In genomic region chrX:153830632-153831434, GRCh38 we compare ENCODE assay signal across 11 cellular contexts. TPM values are rescaled to one million over a fixed set of nuclear protein-coding genes. Genes with fewer than 3 reads are reported as not detected.
DNase-seq lines count a peak whose midpoint lies in the region; ATAC-seq and TF ChIP-seq lines count a peak whose summit lies in the region.
"Had no signal": no experiment of that assay in that cellular context is flagged by ENCODE, and none has a peak within 500 bp of the region (broad histone marks: within the 10 kb centered on the region; RNA-seq: fewer than 3 reads in every experiment).

No MANE protein-coding gene starts in this region.

- CTCF ChIA-PET in GM10248 (lab: Yijun Ruan, JAX): no interaction called here

- no peak for ATAC-seq in HG02759 (IDR thresholded peaks at IDR 0.05; ENCODE audit: unreplicated experiment)
- ATAC-seq: mucosa of descending colon had no signal

- H3K9me2 ChIP-seq in neural cell (ENCODE audit: insufficient read depth, low read length): no peaks in the 10 kb centered on the region

- DNase-seq in DMS53 (lab: John Stamatoyannopoulos, UW) (peak; percentile 28), DMS53 treated with DMSO at 0.1 percent for 48 hours (lab: John Stamatoyannopoulos, UW; ENCODE audit: unreplicated experiment) (no peak), GM10248 (ENCODE audit: extremely low spot score) (peak; percentile 14), breast epithelium (ENCODE audit: low spot score in 2 of 2) (no peak), testis (no peak)
- DNase-seq in stimulated activated CD4-positive, alpha-beta T cell treated with anti-CD3 and anti-CD28 coated beads, Interleukin-4, amount 100 ng/mL, for 1 hour: no peak
- DNase-seq: mucosa of descending colon; stimulated activated CD4-positive, alpha-beta T cell treated with anti-CD3 and anti-CD28 coated beads, Interleukin-1b, Interleukin-23, amount 100 ng/mL, for 48 hours; thyroid gland had no signal

- TF ChIP-seq RAD21 in neural cell (conservative IDR thresholded peaks at IDR 0.05): no peak

- H3K36me3 ChIP-seq in breast epithelium (no peaks in the 10 kb centered on the region), neural cell (ENCODE audit: insufficient read depth, low read length) (no peaks in the 10 kb centered on the region), testis (ENCODE audit: low read depth, missing control alignments) (no peaks in the 10 kb centered on the region)
- H3K36me3 ChIP-seq: thyroid gland had no signal

- H4K20me1 ChIP-seq in neural cell (ENCODE audit: insufficient read depth): no peaks in the 10 kb centered on the region

- intact Hi-C loops in breast epithelium (cut with DNase I; ENCODE audit: low total_unique reads) (no loop called here), testis (cut with DNase I; ENCODE audit: low total_unique reads) (no loop called here)

- H3F3A ChIP-seq in neural cell (ENCODE audit: insufficient read depth, low read length, poor library complexity, severe bottlenecking): no peaks in the 10 kb centered on the region

- 6 to 24% methylated on average over 4 to 9 of the region's 104 CpGs for WGBS in testis, 2 donors

- no peak overlapping the region for H3K27ac ChIP-seq in breast epithelium
- H3K27ac ChIP-seq in neural cell (ENCODE audit: low read length): peak overlapping the region; percentile 94
- no peak overlapping the region for H3K27ac ChIP-seq in testis
- H3K27ac ChIP-seq: thyroid gland had no signal

- TF ChIP-seq EP300 in neural cell (conservative IDR thresholded peaks at IDR 0.05; ENCODE audit: poor library complexity, severe bottlenecking): no peak

- H3K27me3 ChIP-seq in breast epithelium (peaks cover 5 to 78% of the 10 kb centered on the region in 2 donors), neural cell (ENCODE audit: insufficient read depth, low read depth, low read length) (no peaks in the 10 kb centered on the region), testis (no peaks in the 10 kb centered on the region)

- H2AFZ ChIP-seq in neural cell (ENCODE audit: low read depth, low read length): no peak overlapping the region

- TF ChIP-seq POLR2A in breast epithelium (IDR thresholded peaks at IDR 0.05) (no peak), testis (IDR thresholded peaks at IDR 0.05) (no peak)

- POLR2A ChIA-PET in GM10248 (lab: Yijun Ruan, JAX): no interaction called here

- TF ChIP-seq CTCF in GM10248 (IDR thresholded peaks at IDR 0.05; ENCODE audit: control extremely low read depth, extremely low read depth, low read depth, missing control alignments) (no peak), breast epithelium (IDR thresholded peaks at IDR 0.05) (no peak), neural cell (IDR thresholded peaks at IDR 0.05; ENCODE audit: poor library complexity, severe bottlenecking) (no peak), testis (IDR thresholded peaks at IDR 0.05) (no peak)

- H3K9ac ChIP-seq in neural cell (ENCODE audit: low read length): peak overlapping the region; percentile 91

- H3K9me3 ChIP-seq in breast epithelium (no peaks in the 10 kb centered on the region), neural cell (ENCODE audit: low read length) (no peaks in the 10 kb centered on the region), testis (no peaks in the 10 kb centered on the region)
- H3K9me3 ChIP-seq: mucosa of descending colon, thyroid gland had no signal

- no peaks in the 10 kb centered on the region for H3K4me1 ChIP-seq in breast epithelium
- H3K4me1 ChIP-seq in testis: peaks cover 4% of the 10 kb centered on the region

- H3K79me2 ChIP-seq in neural cell (replicated peaks; ENCODE audit: insufficient read depth, low read length): peaks cover 26% of the 10 kb centered on the region

- peak overlapping the region; percentile 39 for H3K4me2 ChIP-seq in neural cell (ENCODE audit: low read length)

- H3K4me3 ChIP-seq in breast epithelium: peak overlapping the region in 2 of 3 donors; percentile 49 to 69
- peak overlapping the region; percentile 65 for H3K4me3 ChIP-seq in neural cell (ENCODE audit: low read length)
- H3K4me3 ChIP-seq in testis: no peak overlapping the region
- H3K4me3 ChIP-seq: mucosa of descending colon had no signal

TF ChIP-seq in neural cell, 6 proteins besides CTCF, POLR2A, EP300 and RAD21:
- TF ChIP-seq POLR2AphosphoS5 (IDR thresholded peaks at IDR 0.05) (peak; percentile 47), MXI1 (conservative IDR thresholded peaks at IDR 0.05; ENCODE audit: poor library complexity, severe bottlenecking) (no peak), SMC3 (conservative IDR thresholded peaks at IDR 0.05; ENCODE audit: poor library complexity) (no peak)

RNA-seq across cellular contexts. Expression of gene PDZD4, which starts 0.5 kb away (rescaled TPM):
- 1 to 10 TPM in 2 of 3 donors, under 1 TPM in 1; 0.80 to 5.6 (median 2.9) TPM for total RNA-seq in breast epithelium
- 343 and 389 TPM in 2 replicates for polyA plus RNA-seq in neural cell
- polyA minus RNA-seq in neural cell: 338 and 398 TPM in 2 replicates
- 10 to 100 TPM; 13.5 to 17.2 TPM for total RNA-seq in testis
- polyA plus RNA-seq in testis (ENCODE audit: insufficient read depth, low read depth, low replicate concordance): 11.2 TPM

RNA-seq across cellular contexts. Expression of gene SSR4, which starts 36.4 kb away (rescaled TPM):
- total RNA-seq in breast epithelium (100 to 1,000 TPM; 112 to 252 (median 182) TPM), testis (100 to 1,000 TPM; 246 to 294 TPM)
- polyA plus RNA-seq in neural cell (186 and 192 TPM in 2 replicates), testis (ENCODE audit: insufficient read depth, low read depth, low replicate concordance) (275 TPM)
- polyA minus RNA-seq in neural cell: 71.1 and 85.2 TPM in 2 replicates

RNA-seq across cellular contexts. Expression of gene IDH3G, which starts 36.7 kb away (rescaled TPM):
- 10 to 100 TPM; 75.4 to 91.5 (median 76.5) TPM for total RNA-seq in breast epithelium
- polyA plus RNA-seq in neural cell: 64.7 and 72.7 TPM in 2 replicates
- 45.1 and 49.7 TPM in 2 replicates for polyA minus RNA-seq in neural cell
- 10 to 100 TPM; 74.9 to 83.1 TPM for total RNA-seq in testis
- polyA plus RNA-seq in testis (ENCODE audit: insufficient read depth, low read depth, low replicate concordance): 52.4 TPM

RNA-seq across cellular contexts. Expression of gene SRPK3, which starts 50.0 kb away (rescaled TPM):
- total RNA-seq in breast epithelium (1 to 10 TPM in 2 of 3 donors, under 1 TPM in 1; 0.33 to 1.5 (median 1.3) TPM), testis (1 to 10 TPM in 1 of 2 donors, under 1 TPM in 1; 0.62 to 2.2 TPM)
- polyA plus RNA-seq in neural cell (not detected in 2 replicates), testis (ENCODE audit: insufficient read depth, low read depth, low replicate concordance) (1.3 TPM)
- not detected in 2 replicates for polyA minus RNA-seq in neural cell

RNA-seq across cellular contexts. Expression of gene L1CAM, which starts 55.1 kb away (rescaled TPM):
- total RNA-seq in breast epithelium (1 to 10 TPM in 1 of 3 donors, under 1 TPM in 2; 0.29 to 1.8 (median 0.66) TPM), testis (1 to 10 TPM; 1.7 to 4.5 TPM)
- polyA plus RNA-seq in neural cell (88.0 and 119 TPM in 2 replicates), testis (ENCODE audit: insufficient read depth, low read depth, low replicate concordance) (2.5 TPM)
- 186 and 191 TPM in 2 replicates for polyA minus RNA-seq in neural cell

Comparison
In these comparisons a context has a peak if more than half of its experiments do, and no peak if none do; other contexts are left out.
1. DNase-seq: peak in DMS53 (single experiment) and GM10248 (single experiment); none in DMS53 treated with DMSO at 0.1 percent for 48 hours (single experiment), breast epithelium (0 of 2), testis (single experiment) and stimulated activated CD4-positive, alpha-beta T cell treated with anti-CD3 and anti-CD28 coated beads, Interleukin-4, amount 100 ng/mL, for 1 hour (single experiment).
2. H3K4me3 ChIP-seq: peak in breast epithelium (2 of 3) and neural cell (single experiment); none in testis (0 of 2).